ENCODE assay signal across 23 cellular contexts in the genomic region with DNA sequence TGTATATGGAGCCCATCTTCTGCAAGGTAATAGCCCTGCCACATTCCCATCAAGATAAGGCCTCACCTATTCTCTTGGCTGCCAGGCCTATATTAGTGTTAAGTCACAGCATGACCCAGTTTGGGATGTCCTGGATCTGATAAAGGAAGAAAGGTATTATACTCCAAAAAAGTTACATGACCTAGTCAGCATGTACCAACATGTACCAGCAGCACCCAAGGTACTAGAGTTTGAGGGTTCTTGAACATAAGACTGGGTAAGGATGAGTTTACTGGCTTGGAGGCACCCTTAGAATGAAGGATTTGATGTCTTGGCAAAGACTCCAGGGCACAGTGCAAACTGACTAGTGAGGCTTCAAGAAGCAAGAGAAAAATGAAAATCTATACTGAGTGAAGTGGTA.
"Had no signal": no experiment of that assay in that cellular context is flagged by ENCODE, and none has a peak within 500 bp of the region (broad histone marks: within the 10 kb centered on the region; RNA-seq: fewer than 3 reads in every experiment).

No MANE protein-coding gene starts in this region.

- FAIRE-seq: HepG2, K562 had no signal

- H3K9me3 ChIP-seq: Peyer's patch, SJCRH30 had no signal

- DNase-seq: Kasumi-1, NCI-H1092, NCI-H1105 treated with DMSO at 0.1 percent for 48 hours, NCI-H1417 treated with DMSO at 0.1 percent for 48 hours, NCI-H146, NCI-H1694 treated with DMSO at 0.1 percent for 48 hours, NCI-H2029, NCI-H2081 treated with DMSO at 0.1 percent for 48 hours, NCI-H2171, NCI-H226, NCI-H446, NCI-H510A, NCI-H524 treated with DMSO at 0.1 percent for 48 hours, NCI-H69, NCI-H774, Peyer's patch, SHP77 treated with DMSO at 0.1 percent for 48 hours had no signal

- ATAC-seq: HepG2, K562, Right ventricle myocardium inferior, SK-N-SH treated with all-trans-retinoic acid at 6 μM for 48 hours had no signal

- H3K4me3 ChIP-seq: K562, Peyer's patch, SJCRH30 had no signal

- H3K27ac ChIP-seq: KMS-11, Peyer's patch, SJCRH30 had no signal

- H3K9ac ChIP-seq: KMS-11 had no signal

- H3K4me2 ChIP-seq: KMS-11 had no signal

- H3K4me1 ChIP-seq: Peyer's patch had no signal

- H3K27me3 ChIP-seq: Peyer's patch, SJCRH30 had no signal

- H3K36me3 ChIP-seq: Peyer's patch, SJCRH30 had no signal
